ENCODE assay signal across 1 cellular context in the genomic region with DNA sequence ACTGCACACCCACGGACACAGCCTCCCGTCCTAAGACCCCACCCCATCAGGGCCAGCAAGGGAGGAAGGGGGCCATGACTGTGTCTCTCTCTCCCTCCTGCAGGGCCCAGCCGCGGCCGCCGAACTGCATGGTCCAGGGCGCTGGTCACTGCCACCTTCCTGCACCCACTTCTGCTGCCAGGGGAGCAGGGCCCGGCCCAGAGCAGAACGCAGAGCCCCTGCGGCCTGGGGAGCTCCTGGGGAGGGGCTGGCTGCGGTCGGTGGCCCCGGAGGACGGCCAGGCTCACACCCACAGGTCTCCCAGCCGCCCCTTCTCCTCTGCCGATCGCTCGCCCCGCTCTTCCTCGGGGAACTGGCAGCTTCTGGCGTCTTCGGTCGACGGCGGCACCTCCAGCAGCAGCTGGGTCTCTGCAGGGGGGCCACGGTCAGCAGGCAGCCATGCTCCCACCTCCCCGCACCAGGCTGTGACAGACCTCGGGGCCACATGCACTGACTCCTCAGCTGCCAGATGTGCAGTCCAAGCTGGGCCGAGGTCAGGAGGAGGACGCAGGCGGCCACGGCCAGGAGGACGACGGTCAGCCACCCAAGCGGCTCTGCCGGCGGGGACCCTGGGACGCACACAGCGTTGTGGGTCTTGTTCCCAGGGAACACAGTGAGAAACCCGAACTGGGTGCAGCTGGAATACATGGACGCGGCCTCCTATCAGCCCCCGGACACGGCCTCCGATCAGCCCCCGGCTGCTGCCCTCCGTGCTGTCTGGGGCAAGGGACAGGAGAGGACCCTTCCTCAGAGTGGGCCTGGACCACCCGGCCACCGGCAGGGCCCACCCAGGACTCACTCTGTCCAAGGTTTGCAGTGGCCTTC.
TF ChIP-seq lines count a peak whose summit lies in the region.

No MANE protein-coding gene starts in this region.

TF ChIP-seq in IMR-90, 13 proteins besides CTCF, POLR2A, EP300 and RAD21:
- TF ChIP-seq SMC3 (IDR thresholded peaks at IDR 0.05; ENCODE audit: low read depth, low read length) (no peak), USF2 (IDR thresholded peaks at IDR 0.05; ENCODE audit: low read depth, low read length) (no peak), RCOR1 (IDR thresholded peaks at IDR 0.05; ENCODE audit: insufficient replicate concordance, low read length) (no peak), NFE2L2 (IDR thresholded peaks at IDR 0.05; ENCODE audit: low read depth, low read length) (no peak), CHD1 (IDR thresholded peaks at IDR 0.05; ENCODE audit: low read depth, low read length) (no peak), FOS (IDR thresholded peaks at IDR 0.05; ENCODE audit: low read depth, low read length) (no peak), CEBPB (IDR thresholded peaks at IDR 0.05; ENCODE audit: low read depth, low read length) (no peak)
